In the genomic region with DNA sequence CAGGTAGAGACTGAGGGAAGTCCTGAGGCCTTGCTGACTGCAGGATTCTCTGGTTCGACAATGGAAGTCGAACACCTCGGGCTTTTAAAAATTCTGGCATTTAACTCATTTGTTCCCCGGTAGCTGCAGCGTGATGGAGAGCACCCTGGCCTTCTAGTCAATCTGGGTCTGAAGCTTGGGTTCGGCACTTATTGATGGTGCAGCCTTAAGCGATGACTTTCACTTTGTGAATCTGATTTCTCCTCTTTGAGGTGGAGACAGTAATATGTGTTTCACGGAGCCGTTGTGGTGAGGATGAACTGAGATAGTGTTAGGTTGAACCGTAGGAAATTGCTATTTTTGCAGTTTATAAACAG, we compare ENCODE assay signal across 8 cellular contexts. TPM values are rescaled to one million over a fixed set of nuclear protein-coding genes. Genes with fewer than 3 reads are reported as not detected.
DNase-seq lines count a peak whose midpoint lies in the region; ATAC-seq and TF ChIP-seq lines count a peak whose summit lies in the region.

No MANE protein-coding gene starts in this region.

- H3K36me3 ChIP-seq in esophagus muscularis mucosa (peaks cover 3 to 29% (median 11%) of the 10 kb centered on the region in 4 donors), psoas muscle (ENCODE audit: insufficient read depth in 1 of 2, low read depth in 1 of 2) (peaks cover 0 to 27% of the 10 kb centered on the region in 2 donors)

- 42% methylated on average over 10 of the region's 10 CpGs for WGBS in esophagus muscularis mucosa
- WGBS in psoas muscle, 3 donors: 32 to 42% (median 38%) methylated on average over 10 of the region's 10 CpGs

- CTCF ChIA-PET in RWPE1 (lab: Yijun Ruan, JAX): interaction anchor here (0.6 to 1.0 kb wide), 2 partner anchors 33 to 46 kb away, joined by 4 read pairs; no protein-coding TSS in a partner anchor

- H3K9me3 ChIP-seq in esophagus muscularis mucosa (no peaks in the 10 kb centered on the region), psoas muscle (no peaks in the 10 kb centered on the region)

- intact Hi-C loops in esophagus muscularis mucosa (cut with DNase I): loop anchor here (2.0 kb wide), 1 partner anchor 40 kb away; no protein-coding TSS in a partner anchor
- intact Hi-C loops in psoas muscle (cut with DNase I): loop anchor here (2.0 to 5.0 kb wide), 5 partner anchors 41 to 199 kb away; a partner anchor contains a TSS

- H3K27ac ChIP-seq in RWPE1 (peak overlapping the region; percentile 82), esophagus muscularis mucosa (replicated peaks in 1 of 4) (peak overlapping the region; percentile 69 to 95 (median 92)), psoas muscle (peak overlapping the region; percentile 92)

- POLR2A ChIA-PET in RWPE1 (lab: Yijun Ruan, JAX; ENCODE audit: low non-redundant PET): interaction anchor here (0.6 kb wide), 1 partner anchor 80 kb away, joined by 4 read pairs; no protein-coding TSS in a partner anchor

- DNase-seq in RWPE1 (ENCODE audit: low spot score): no peak
- DNase-seq in esophagus muscularis mucosa (ENCODE audit: extremely low spot score): no peak
- no peak for DNase-seq in psoas muscle
- no peak for DNase-seq in HuH-7.5 (ENCODE audit: low spot score)
- DNase-seq in stimulated activated naive CD4-positive, alpha-beta T cell (lab: John Stamatoyannopoulos, UW): no peak
- DNase-seq in iPS-NIHi11 (ENCODE audit: low spot score): no peak

- peaks cover 20 to 40% (median 38%) of the 10 kb centered on the region in 4 donors for H3K4me1 ChIP-seq in esophagus muscularis mucosa
- peaks cover 23% of the 10 kb centered on the region for H3K4me1 ChIP-seq in psoas muscle

- ATAC-seq in psoas muscle (peak in 1 of 4 donors; percentile 1), HG03196 (IDR thresholded peaks at IDR 0.05; ENCODE audit: unreplicated experiment) (no peak)

- no peak for TF ChIP-seq EP300 in esophagus muscularis mucosa (IDR thresholded peaks at IDR 0.05)

- H3K27me3 ChIP-seq in esophagus muscularis mucosa (no peaks in the 10 kb centered on the region), psoas muscle (ENCODE audit: insufficient read depth in 3 of 3, low read length in 2 of 3) (no peaks in the 10 kb centered on the region)

- TF ChIP-seq POLR2A in esophagus muscularis mucosa (IDR thresholded peaks at IDR 0.05; ENCODE audit: low read depth): no peak

- H3K4me3 ChIP-seq in GM12875 (ENCODE audit: low read depth, low read length) (peak overlapping the region; percentile 92), esophagus muscularis mucosa (peak overlapping the region; percentile 68 to 97 (median 90)), psoas muscle (peak overlapping the region; percentile 93)

- no peak for TF ChIP-seq CTCF in GM12875 (IDR thresholded peaks at IDR 0.05; ENCODE audit: borderline replicate concordance, insufficient read depth, low read depth, low read length)
- peak; percentile 30 for TF ChIP-seq CTCF in RWPE1 (conservative IDR thresholded peaks at IDR 0.05; ENCODE audit: low read depth)
- TF ChIP-seq CTCF in esophagus muscularis mucosa (IDR thresholded peaks at IDR 0.05): no peak
- TF ChIP-seq CTCF in psoas muscle (IDR thresholded peaks at IDR 0.05): no peak

RNA-seq across cellular contexts. Expression of a gene that starts 0.6 kb away (rescaled TPM):
- 10 to 100 TPM; 46.5 to 79.0 (median 53.7) TPM for total RNA-seq in esophagus muscularis mucosa
- 10 to 100 TPM; 46.1 to 83.2 (median 65.5) TPM for total RNA-seq in psoas muscle
- 10 to 100 TPM; 48.5 to 81.1 (median 58.6) TPM for polyA plus RNA-seq in psoas muscle

RNA-seq across cellular contexts. Expression of a gene that starts 42.0 kb away (rescaled TPM):
- total RNA-seq in esophagus muscularis mucosa: 100 to 1,000 TPM; 392 to 605 (median 482) TPM
- total RNA-seq in psoas muscle: 1,000 to 10,000 TPM in 1 of 4 donors, 100 to 1,000 TPM in 3; 513 to 1,170 (median 767) TPM
- 1,000 to 10,000 TPM in 2 of 3 donors, 100 to 1,000 TPM in 1; 909 to 1,135 (median 1,127) TPM for polyA plus RNA-seq in psoas muscle

RNA-seq across cellular contexts. Expression of a gene that starts 47.0 kb away (rescaled TPM):
- total RNA-seq in esophagus muscularis mucosa: 1 to 10 TPM; 1.2 to 4.6 (median 2.5) TPM
- under 1 TPM; 0.13 to 0.62 (median 0.16) TPM for total RNA-seq in psoas muscle
- polyA plus RNA-seq in psoas muscle: under 1 TPM; 0.15 to 0.81 (median 0.34) TPM
